In the genomic region with DNA sequence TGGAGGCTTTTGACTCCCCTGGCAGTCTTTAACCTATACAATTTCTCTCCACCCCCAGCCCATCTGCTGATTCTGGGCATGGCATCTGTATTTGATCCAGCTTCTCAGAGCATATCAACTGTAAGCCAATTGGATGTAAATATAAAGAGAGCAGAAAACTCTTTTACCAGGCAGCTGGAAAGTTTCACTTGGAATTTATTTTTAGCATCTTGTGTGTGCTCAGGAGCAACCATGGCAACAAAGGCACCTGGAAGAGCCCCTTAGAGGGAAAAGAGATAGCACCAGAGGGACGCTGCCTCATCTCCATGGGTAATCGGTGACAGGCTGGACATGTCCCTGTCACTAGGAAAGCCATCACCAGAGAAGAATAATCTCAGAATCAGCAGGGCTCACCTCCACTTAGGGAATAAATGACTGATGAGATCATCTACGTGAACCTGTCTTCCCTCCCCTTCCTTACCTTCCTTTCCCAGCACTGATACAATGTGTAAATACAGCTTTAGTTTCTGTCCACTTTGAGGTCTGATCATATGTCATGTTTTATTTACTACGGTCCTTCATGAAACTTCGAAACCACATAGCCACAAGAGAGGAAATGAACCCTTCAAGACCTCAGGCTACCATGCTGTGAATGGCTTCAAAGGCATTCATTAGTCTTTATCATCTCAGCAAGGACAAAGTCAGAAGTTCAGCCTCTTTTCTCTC, we compare ENCODE assay signal across 8 cellular contexts. TPM values are rescaled to one million over a fixed set of nuclear protein-coding genes. Genes with fewer than 3 reads are reported as not detected.
A peak's percentile ranks its signal among the peaks of the same experiment; 100 is the strongest.
DNase-seq lines count a peak whose midpoint lies in the region; ATAC-seq and TF ChIP-seq lines count a peak whose summit lies in the region.

No MANE protein-coding gene starts in this region.

- CTCF ChIA-PET in CD4-positive, alpha-beta T cell (lab: Charles Lee): no interaction called here

- H3K27ac Mint-ChIP-seq in brain: peak overlapping the region in 3 of 5 experiments; percentile 20 to 36 (median 29)
- H3K27ac Mint-ChIP-seq in activated T-helper 2 cell treated with anti-CD3 and anti-CD28 coated beads, Interferon-gamma antibody, Interleukin-2, Interleukin-4, amounts not matched to agents 10 μg/mL and 5 μg/mL and 100 μg/mL, durations not matched to agents 14 hours and 24 hours and 36 hours: no peak overlapping the region
- no peak overlapping the region for H3K27ac Mint-ChIP-seq in CD4-positive, alpha-beta T cell

- DNase-seq in NB4 (ENCODE audit: low read depth) (peak; percentile 60), NCI-H526 (lab: John Stamatoyannopoulos, UW) (no peak)
- no peak for DNase-seq in activated T-helper 2 cell treated with anti-CD3 and anti-CD28 coated beads, Interferon-gamma antibody, Interleukin-2, Interleukin-4, amounts not matched to agents 10 μg/mL and 5 μg/mL and 100 μg/mL, durations not matched to agents 14 hours and 24 hours and 36 hours (ENCODE audit: low spot score)
- DNase-seq in stimulated activated naive CD4-positive, alpha-beta T cell (lab: John Stamatoyannopoulos, UW): no peak
- DNase-seq in CD4-positive, alpha-beta T cell: no peak

- H3K4me3 ChIP-seq in NB4 (ENCODE audit: low read depth, low read length): no peak overlapping the region

- POLR2A ChIA-PET in CD4-positive, alpha-beta T cell (lab: Charles Lee): no interaction called here

- H3K27me3 Mint-ChIP-seq in brain: peaks cover 9% of the 10 kb centered on the region
- peaks cover 27% of the 10 kb centered on the region for H3K27me3 Mint-ChIP-seq in activated T-helper 2 cell treated with anti-CD3 and anti-CD28 coated beads, Interferon-gamma antibody, Interleukin-2, Interleukin-4, amounts not matched to agents 10 μg/mL and 5 μg/mL and 100 μg/mL, durations not matched to agents 14 hours and 24 hours and 36 hours (ENCODE audit: low read depth)
- peaks cover 5% of the 10 kb centered on the region for H3K27me3 Mint-ChIP-seq in CD4-positive, alpha-beta T cell

- H3K27me3 ChIP-seq in CD4-positive, alpha-beta T cell (ENCODE audit: control insufficient read depth, insufficient read depth, low read length): peaks cover 4% of the 10 kb centered on the region

- peak overlapping the region in 1 of 5 experiments; percentile 12 for H3K4me3 Mint-ChIP-seq in brain
- no peak overlapping the region for H3K4me3 Mint-ChIP-seq in activated T-helper 2 cell treated with anti-CD3 and anti-CD28 coated beads, Interferon-gamma antibody, Interleukin-2, Interleukin-4, amounts not matched to agents 10 μg/mL and 5 μg/mL and 100 μg/mL, durations not matched to agents 14 hours and 24 hours and 36 hours (ENCODE audit: low read depth)
- no peak overlapping the region for H3K4me3 Mint-ChIP-seq in CD4-positive, alpha-beta T cell

- ATAC-seq in GM18498 (IDR thresholded peaks at IDR 0.05; ENCODE audit: unreplicated experiment) (peak; percentile 95), GM21619 (IDR thresholded peaks at IDR 0.05; ENCODE audit: unreplicated experiment) (peak; percentile 89)
- ATAC-seq in CD4-positive, alpha-beta T cell (ENCODE audit: poor library complexity): no peak

- H3K9me3 ChIP-seq in CD4-positive, alpha-beta T cell (ENCODE audit: control insufficient read depth, low read length): no peaks in the 10 kb centered on the region

- TF ChIP-seq POLR2A in NB4 (IDR thresholded peaks at IDR 0.05; ENCODE audit: extremely low read depth, insufficient read length): no peak

- intact Hi-C loops in activated T-helper 2 cell treated with anti-CD3 and anti-CD28 coated beads, Interferon-gamma antibody, Interleukin-2, Interleukin-4, amounts not matched to agents 10 μg/mL and 5 μg/mL and 100 μg/mL, durations not matched to agents 14 hours and 24 hours and 36 hours (cut with micrococcal nuclease): no loop called here
- intact Hi-C loops in CD4-positive, alpha-beta T cell (cut with DNase I, micrococcal nuclease): no loop called here

- TF ChIP-seq CTCF in NB4 (IDR thresholded peaks at IDR 0.05; ENCODE audit: low read depth, low read length): no peak
- no peak for TF ChIP-seq CTCF in brain (conservative IDR thresholded peaks at IDR 0.05)
- TF ChIP-seq CTCF in CD4-positive, alpha-beta T cell (IDR thresholded peaks at IDR 0.05): no peak

- no peaks in the 10 kb centered on the region for H3K9me3 Mint-ChIP-seq in brain
- no peaks in the 10 kb centered on the region for H3K9me3 Mint-ChIP-seq in activated T-helper 2 cell treated with anti-CD3 and anti-CD28 coated beads, Interferon-gamma antibody, Interleukin-2, Interleukin-4, amounts not matched to agents 10 μg/mL and 5 μg/mL and 100 μg/mL, durations not matched to agents 14 hours and 24 hours and 36 hours
- no peaks in the 10 kb centered on the region for H3K9me3 Mint-ChIP-seq in CD4-positive, alpha-beta T cell

- H3K27ac ChIP-seq in CD4-positive, alpha-beta T cell (ENCODE audit: low read depth, low read length): no peak overlapping the region

- no peaks in the 10 kb centered on the region for H3K36me3 Mint-ChIP-seq in brain
- no peaks in the 10 kb centered on the region for H3K36me3 Mint-ChIP-seq in activated T-helper 2 cell treated with anti-CD3 and anti-CD28 coated beads, Interferon-gamma antibody, Interleukin-2, Interleukin-4, amounts not matched to agents 10 μg/mL and 5 μg/mL and 100 μg/mL, durations not matched to agents 14 hours and 24 hours and 36 hours (ENCODE audit: low read depth)
- H3K36me3 Mint-ChIP-seq in CD4-positive, alpha-beta T cell (ENCODE audit: low read depth): no peaks in the 10 kb centered on the region

- H3K4me1 Mint-ChIP-seq in brain: peaks cover 36% of the 10 kb centered on the region
- peaks cover 2% of the 10 kb centered on the region for H3K4me1 Mint-ChIP-seq in activated T-helper 2 cell treated with anti-CD3 and anti-CD28 coated beads, Interferon-gamma antibody, Interleukin-2, Interleukin-4, amounts not matched to agents 10 μg/mL and 5 μg/mL and 100 μg/mL, durations not matched to agents 14 hours and 24 hours and 36 hours (ENCODE audit: low read depth)
- H3K4me1 Mint-ChIP-seq in CD4-positive, alpha-beta T cell (ENCODE audit: low read depth): no peaks in the 10 kb centered on the region

RNA-seq across cellular contexts. Expression of a gene that starts 25.3 kb away (rescaled TPM):
- polyA plus RNA-seq in brain (ENCODE audit: insufficient read depth, low read depth, low replicate concordance): 24.5 TPM
- 3.4 and 3.7 TPM in 2 replicates for total RNA-seq in activated T-helper 2 cell treated with anti-CD3 and anti-CD28 coated beads, Interferon-gamma antibody, Interleukin-2, Interleukin-4, amounts not matched to agents 10 μg/mL and 5 μg/mL and 100 μg/mL, durations not matched to agents 14 hours and 24 hours and 36 hours
- 1 to 10 TPM; 1.8 to 1.9 TPM for total RNA-seq in CD4-positive, alpha-beta T cell

Comparison
In these comparisons a context has a peak if more than half of its experiments do, and no peak if none do; other contexts are left out.
1. H3K27ac Mint-ChIP-seq: peak in brain (3 of 5); none in activated T-helper 2 cell treated with anti-CD3 and anti-CD28 coated beads, Interferon-gamma antibody, Interleukin-2, Interleukin-4, amounts not matched to agents 10 μg/mL and 5 μg/mL and 100 μg/mL, durations not matched to agents 14 hours and 24 hours and 36 hours (single experiment) and CD4-positive, alpha-beta T cell (single experiment).